ENCODE assay signal across 8 cellular contexts in genomic region chr3:10417849-10418248, GRCh38.
DNase-seq lines count a peak whose midpoint lies in the region; ATAC-seq, FAIRE-seq and TF ChIP-seq lines count a peak whose summit lies in the region.
"Had no signal": no experiment of that assay in that cellular context is flagged by ENCODE, and none has a peak within 500 bp of the region (broad histone marks: within the 10 kb centered on the region; RNA-seq: fewer than 3 reads in every experiment).

No MANE protein-coding gene starts in this region.

- no peak overlapping the region for H3K4me3 Mint-ChIP-seq in activated naive CD8-positive, alpha-beta T cell treated with anti-CD3 and anti-CD28 coated beads, Interleukin-2, amount 50 U/mL, for 24 hours
- H3K4me3 Mint-ChIP-seq in activated T-cell treated with anti-CD3 and anti-CD28 coated beads, Interleukin-2, amount 50 U/mL, for 24 hours = no peak overlapping the region

- no peaks in the 10 kb centered on the region for H3K79me2 ChIP-seq in mesendoderm (ENCODE audit: control insufficient read depth, insufficient read depth, low read length)

- no peak overlapping the region for H2BK120ac ChIP-seq in mesendoderm (ENCODE audit: low read depth, low read length)

- H3K4ac ChIP-seq in mesendoderm (ENCODE audit: low read depth, low read length) = no peak overlapping the region

- no peak for FAIRE-seq in GM12891 (lab: Jason Lieb, UNC)

- H3K4me1 Mint-ChIP-seq in activated naive CD8-positive, alpha-beta T cell treated with anti-CD3 and anti-CD28 coated beads, Interleukin-2, amount 50 U/mL, for 24 hours = peaks cover 10% of the 10 kb centered on the region
- peaks cover 13% of the 10 kb centered on the region for H3K4me1 Mint-ChIP-seq in activated T-cell treated with anti-CD3 and anti-CD28 coated beads, Interleukin-2, amount 50 U/mL, for 24 hours (ENCODE audit: low read depth)

- no peak overlapping the region for H3K23ac ChIP-seq in mesendoderm (ENCODE audit: low read length)

- no peak for ATAC-seq in activated naive CD8-positive, alpha-beta T cell treated with anti-CD3 and anti-CD28 coated beads, Interleukin-2, amount 50 U/mL, for 24 hours
- no peak for ATAC-seq in omental fat pad (ENCODE audit: low FRiP score)
- ATAC-seq: left ventricle myocardium superior had no signal

- TF ChIP-seq CTCF in omental fat pad (IDR thresholded peaks at IDR 0.05) = no peak

- no peaks in the 10 kb centered on the region for H3K27me3 ChIP-seq in mesendoderm (ENCODE audit: insufficient read depth, low read length, poor library complexity)

- no peak overlapping the region for H2AK5ac ChIP-seq in mesendoderm (ENCODE audit: low read length)

- H3K4me3 ChIP-seq in mesendoderm (ENCODE audit: low read length) = no peak overlapping the region

- no CpG with 5 or more reads among the region's 2 CpGs for WGBS in mesendoderm (ENCODE audit: extremely low coverage, insufficient coverage, low lambda C conversion rate)

- H4K5ac ChIP-seq in mesendoderm (ENCODE audit: low read length) = no peak overlapping the region

- no peak overlapping the region for H3K18ac ChIP-seq in mesendoderm (ENCODE audit: low read length)

- DNase-seq in ELR (ENCODE audit: low read depth) (peak; percentile 47), LHCN-M2 (ENCODE audit: low read depth) (peak; percentile 32), mesendoderm (peak; percentile 31), GM12891 (ENCODE audit: insufficient read length, low spot score) (no peak), omental fat pad (ENCODE audit: low spot score) (no peak)
- peak; percentile 5 for DNase-seq in activated naive CD8-positive, alpha-beta T cell treated with anti-CD3 and anti-CD28 coated beads, Interleukin-2, amount 50 U/mL, for 24 hours
- DNase-seq in activated T-cell treated with anti-CD3 and anti-CD28 coated beads, Interleukin-2, amount 50 U/mL, for 24 hours = no peak
- DNase-seq: left ventricle myocardium superior had no signal

- no peaks in the 10 kb centered on the region for H3K79me1 ChIP-seq in mesendoderm (ENCODE audit: low read length)

- no peaks in the 10 kb centered on the region for H3K36me3 ChIP-seq in mesendoderm (ENCODE audit: control insufficient read depth, insufficient read depth, low read length)

- H3K27ac Mint-ChIP-seq in activated naive CD8-positive, alpha-beta T cell treated with anti-CD3 and anti-CD28 coated beads, Interleukin-2, amount 50 U/mL, for 24 hours = no peak overlapping the region
- H3K27ac Mint-ChIP-seq in activated T-cell treated with anti-CD3 and anti-CD28 coated beads, Interleukin-2, amount 50 U/mL, for 24 hours = no peak overlapping the region

- no peaks in the 10 kb centered on the region for H3K36me3 Mint-ChIP-seq in activated naive CD8-positive, alpha-beta T cell treated with anti-CD3 and anti-CD28 coated beads, Interleukin-2, amount 50 U/mL, for 24 hours (ENCODE audit: low read depth)
- no peaks in the 10 kb centered on the region for H3K36me3 Mint-ChIP-seq in activated T-cell treated with anti-CD3 and anti-CD28 coated beads, Interleukin-2, amount 50 U/mL, for 24 hours (ENCODE audit: low read depth)

- H3K27me3 Mint-ChIP-seq in activated naive CD8-positive, alpha-beta T cell treated with anti-CD3 and anti-CD28 coated beads, Interleukin-2, amount 50 U/mL, for 24 hours = no peaks in the 10 kb centered on the region
- H3K27me3 Mint-ChIP-seq in activated T-cell treated with anti-CD3 and anti-CD28 coated beads, Interleukin-2, amount 50 U/mL, for 24 hours = peaks cover 9% of the 10 kb centered on the region

- TF ChIP-seq POLR2A in GM12891 (IDR thresholded peaks at IDR 0.05; ENCODE audit: low read depth, low read length) = no peak

- no peak overlapping the region for H4K8ac ChIP-seq in mesendoderm (ENCODE audit: low read depth, low read length)

- no peak overlapping the region for H3K9ac ChIP-seq in mesendoderm (ENCODE audit: low read length)

- no peaks in the 10 kb centered on the region for H3K4me1 ChIP-seq in mesendoderm (ENCODE audit: control insufficient read depth, low read depth, low read length)

- H2BK15ac ChIP-seq in mesendoderm (replicated peaks; ENCODE audit: low read depth) = no peak overlapping the region

- no peak overlapping the region for H3K56ac ChIP-seq in mesendoderm (ENCODE audit: low read length)

- no peaks in the 10 kb centered on the region for H3K9me3 Mint-ChIP-seq in activated naive CD8-positive, alpha-beta T cell treated with anti-CD3 and anti-CD28 coated beads, Interleukin-2, amount 50 U/mL, for 24 hours
- H3K9me3 Mint-ChIP-seq in activated T-cell treated with anti-CD3 and anti-CD28 coated beads, Interleukin-2, amount 50 U/mL, for 24 hours = no peaks in the 10 kb centered on the region

- no peak overlapping the region for H2BK5ac ChIP-seq in mesendoderm (ENCODE audit: low read length)

- H3K27ac ChIP-seq in mesendoderm (ENCODE audit: low read depth, low read length) = no peak overlapping the region

- H3K4me2 ChIP-seq in mesendoderm (ENCODE audit: low read length) = no peak overlapping the region

TF ChIP-seq in GM12891, 5 proteins besides CTCF, POLR2A, EP300 and RAD21:
- no peak for TF ChIP-seq POU2F2 (IDR thresholded peaks at IDR 0.05; ENCODE audit: low read depth, low read length)
- no peak for TF ChIP-seq SPI1 (IDR thresholded peaks at IDR 0.05; ENCODE audit: low read depth, low read length)
- TF ChIP-seq TAF1 (IDR thresholded peaks at IDR 0.05; ENCODE audit: low read depth, low read length) = no peak
- TF ChIP-seq PAX5 (IDR thresholded peaks at IDR 0.05; ENCODE audit: insufficient read depth, low read length, severe bottlenecking) = no peak
- no peak for TF ChIP-seq POLR2AphosphoS5 (IDR thresholded peaks at IDR 0.05; ENCODE audit: low read depth, low read length)

Comparison
In these comparisons a context has a peak if more than half of its experiments do, and no peak if none do; other contexts are left out.
1. DNase-seq: peak in ELR (single experiment), LHCN-M2 (single experiment), activated naive CD8-positive, alpha-beta T cell treated with anti-CD3 and anti-CD28 coated beads, Interleukin-2, amount 50 U/mL, for 24 hours (single experiment) and mesendoderm (single experiment); none in activated T-cell treated with anti-CD3 and anti-CD28 coated beads, Interleukin-2, amount 50 U/mL, for 24 hours (single experiment), GM12891 (single experiment) and omental fat pad (single experiment).